29 cellular contexts compared by ENCODE assay signal in the genomic region with DNA sequence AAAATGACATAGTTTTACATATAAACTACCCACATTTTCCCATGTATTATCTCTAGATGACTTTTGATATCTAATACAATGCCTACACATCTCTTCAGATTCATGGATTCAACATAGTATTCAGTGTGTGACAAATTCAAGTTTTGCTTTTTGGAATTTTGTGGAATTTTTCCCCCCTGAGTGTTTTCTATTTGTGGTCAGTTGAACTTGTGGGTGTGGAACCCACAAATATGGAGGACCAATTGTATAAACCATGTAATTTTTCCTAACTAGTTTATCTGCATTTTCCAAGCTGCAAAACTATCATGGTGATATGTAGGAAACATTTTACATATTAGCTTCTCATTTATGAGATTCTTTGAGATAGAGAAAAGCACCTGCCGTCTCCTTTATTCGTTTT.
"Had no signal": no experiment of that assay in that cellular context is flagged by ENCODE, and none has a peak within 500 bp of the region (broad histone marks: within the 10 kb centered on the region; RNA-seq: fewer than 3 reads in every experiment).

No MANE protein-coding gene starts in this region.

- H3K27me3 Mint-ChIP-seq: activated CD4-positive, alpha-beta T cell treated with anti-CD3 and anti-CD28 coated beads for 36 hours; activated CD4-positive, alpha-beta T cell treated with anti-CD3 and anti-CD28 coated beads, Interleukin-2, amount 10 ng/mL, durations not matched to agents 7 days and 5 days had no signal

- DNase-seq: activated CD4-positive, alpha-beta T cell treated with anti-CD3 and anti-CD28 coated beads for 36 hours; activated CD4-positive, alpha-beta T cell treated with anti-CD3 and anti-CD28 coated beads, Interleukin-2, amount 10 ng/mL, durations not matched to agents 7 days and 5 days; activated CD4-positive, alpha-beta T cell treated with anti-CD3 and anti-CD28 coated beads, Interleukin-2, amount 50 U/mL, for 48 hours; activated CD8-positive, alpha-beta memory T cell treated with anti-CD3 and anti-CD28 coated beads, Interleukin-2, amount 50 U/mL, for 4 hours; activated CD8-positive, alpha-beta T cell treated with anti-CD3 and anti-CD28 coated beads, Interleukin-2, amount 10 ng/mL, durations not matched to agents 7 days and 5 days; activated gamma-delta T cell treated with Interleukin-2 at 50 U/mL for 16 hours; activated naive CD4-positive, alpha-beta T cell treated with anti-CD3 and anti-CD28 coated beads for 36 hours; activated T-cell treated with anti-CD3 and anti-CD28 coated beads for 4 hours; activated T-cell treated with anti-CD3 and anti-CD28 coated beads, Interleukin-2, amount 50 U/mL, for 4 hours; adrenal gland; NCI-H1105; NCI-H1417 treated with DMSO at 0.1 percent for 48 hours; NCI-H187 treated with DMSO at 0.1 percent for 48 hours; NCI-H2081; NCI-H2171 treated with DMSO at 0.1 percent for 48 hours; NCI-H2227 treated with DMSO at 0.1 percent for 48 hours; NCI-H524 treated with DMSO at 0.1 percent for 48 hours; Peyer's patch; RPMI8226; SHP77 treated with DMSO at 0.1 percent for 48 hours; SK-N-SH had no signal

- ATAC-seq: activated CD4-positive, alpha-beta T cell treated with anti-CD3 and anti-CD28 coated beads for 36 hours; activated CD4-positive, CD25-positive, alpha-beta regulatory T cell treated with anti-CD3 and anti-CD28 coated beads, Interleukin-2, amount 50 U/mL, for 24 hours; activated CD8-positive, alpha-beta T cell treated with anti-CD3 and anti-CD28 coated beads, Interleukin-2, amount 10 ng/mL, durations not matched to agents 7 days and 5 days; activated naive CD4-positive, alpha-beta T cell treated with anti-CD3 and anti-CD28 coated beads, Interleukin-2, amount 50 U/mL, for 72 hours; activated T-cell treated with anti-CD3 and anti-CD28 coated beads, Interleukin-2, amount 50 U/mL, for 4 hours had no signal

- H3K27ac ChIP-seq: adrenal gland, cardiac muscle cell, KMS-11, Peyer's patch, SJSA1 had no signal

- H3K4me2 ChIP-seq: KMS-11, SK-N-SH had no signal

- H3K4me3 Mint-ChIP-seq: activated CD4-positive, alpha-beta T cell treated with anti-CD3 and anti-CD28 coated beads for 36 hours; activated CD4-positive, alpha-beta T cell treated with anti-CD3 and anti-CD28 coated beads, Interleukin-2, amount 10 ng/mL, durations not matched to agents 7 days and 5 days; activated CD8-positive, alpha-beta T cell treated with anti-CD3 and anti-CD28 coated beads, Interleukin-2, amount 10 ng/mL, durations not matched to agents 7 days and 5 days; activated naive CD4-positive, alpha-beta T cell treated with anti-CD3 and anti-CD28 coated beads for 36 hours; activated T-cell treated with anti-CD3 and anti-CD28 coated beads, Interleukin-2, amount 50 U/mL, for 4 hours; activated T-helper 1 cell treated with anti-CD3 and anti-CD28 coated beads, Interleukin-12 subunit alpha, Interleukin-12 subunit beta, Interleukin-2, Interleukin-4 antibody, amounts not matched to agents 30 ng/mL and 10 ng/mL and 1 ng/mL, durations not matched to agents 14 hours and 24 hours and 36 hours; T-helper 1 cell treated with Interleukin-12 subunit alpha and Interleukin-12 subunit beta and Interleukin-4 antibody, amounts not matched to agents 30 μg/mL and 1 μg/mL, for 36 hours; T-helper 2 cell treated with Interferon-gamma antibody and Interleukin-4, amounts not matched to agents 5 μg/mL and 100 μg/mL, for 36 hours had no signal

- H3K27me3 ChIP-seq: adrenal gland, cardiac muscle cell, Peyer's patch, SJSA1 had no signal

- H3K9me3 Mint-ChIP-seq: activated CD4-positive, alpha-beta T cell treated with anti-CD3 and anti-CD28 coated beads, Interleukin-2, amount 10 ng/mL, durations not matched to agents 7 days and 5 days; activated naive CD4-positive, alpha-beta T cell treated with anti-CD3 and anti-CD28 coated beads, Interleukin-2, amount 50 U/mL, for 72 hours; activated T-cell treated with anti-CD3 and anti-CD28 coated beads, Interleukin-2, amount 50 U/mL, for 4 hours; activated T-helper 1 cell treated with anti-CD3 and anti-CD28 coated beads, Interleukin-12 subunit alpha, Interleukin-12 subunit beta, Interleukin-2, Interleukin-4 antibody, amounts not matched to agents 30 ng/mL and 10 ng/mL and 1 ng/mL, durations not matched to agents 14 hours and 24 hours and 36 hours; T-helper 1 cell treated with Interleukin-12 subunit alpha and Interleukin-12 subunit beta and Interleukin-4 antibody, amounts not matched to agents 30 μg/mL and 1 μg/mL, for 36 hours; T-helper 2 cell treated with Interferon-gamma antibody and Interleukin-4, amounts not matched to agents 5 μg/mL and 100 μg/mL, for 36 hours had no signal

- H3K9ac ChIP-seq: KMS-11, SK-N-SH had no signal

- H3K4me1 Mint-ChIP-seq: activated CD4-positive, alpha-beta T cell treated with anti-CD3 and anti-CD28 coated beads for 36 hours; activated CD4-positive, alpha-beta T cell treated with anti-CD3 and anti-CD28 coated beads, Interleukin-2, amount 10 ng/mL, durations not matched to agents 7 days and 5 days had no signal

- H3K4me3 ChIP-seq: adrenal gland, cardiac muscle cell, Peyer's patch, SJSA1 had no signal

- H3K27ac Mint-ChIP-seq: activated CD4-positive, alpha-beta T cell treated with anti-CD3 and anti-CD28 coated beads for 36 hours; activated CD4-positive, alpha-beta T cell treated with anti-CD3 and anti-CD28 coated beads, Interleukin-2, amount 10 ng/mL, durations not matched to agents 7 days and 5 days; activated CD8-positive, alpha-beta T cell treated with anti-CD3 and anti-CD28 coated beads, Interleukin-2, amount 10 ng/mL, durations not matched to agents 7 days and 5 days; activated naive CD4-positive, alpha-beta T cell treated with anti-CD3 and anti-CD28 coated beads for 36 hours; activated T-helper 1 cell treated with anti-CD3 and anti-CD28 coated beads, Interleukin-12 subunit alpha, Interleukin-12 subunit beta, Interleukin-2, Interleukin-4 antibody, amounts not matched to agents 30 ng/mL and 10 ng/mL and 1 ng/mL, durations not matched to agents 14 hours and 24 hours and 36 hours; T-helper 1 cell treated with Interleukin-12 subunit alpha and Interleukin-12 subunit beta and Interleukin-4 antibody, amounts not matched to agents 30 μg/mL and 1 μg/mL, for 36 hours; T-helper 2 cell treated with Interferon-gamma antibody and Interleukin-4, amounts not matched to agents 5 μg/mL and 100 μg/mL, for 36 hours had no signal

- H3K4me1 ChIP-seq: adrenal gland, Peyer's patch, SJSA1 had no signal

- H3K9me3 ChIP-seq: adrenal gland, Peyer's patch, SJSA1, SK-N-SH had no signal

- H3K36me3 ChIP-seq: adrenal gland, cardiac muscle cell, Peyer's patch, SJSA1 had no signal
